11 cellular contexts compared by ENCODE assay signal in genomic region chr16:56658476-56658875, GRCh38. TPM values are rescaled to one million over a fixed set of nuclear protein-coding genes. Genes with fewer than 3 reads are reported as not detected.
DNase-seq lines count a peak whose midpoint lies in the region; ATAC-seq, FAIRE-seq and TF ChIP-seq lines count a peak whose summit lies in the region.
"Had no signal": no experiment of that assay in that cellular context is flagged by ENCODE, and none has a peak within 500 bp of the region (broad histone marks: within the 10 kb centered on the region; RNA-seq: fewer than 3 reads in every experiment).

No MANE protein-coding gene starts in this region.

- H3K9me3 Mint-ChIP-seq in activated CD8-positive, alpha-beta T cell treated with anti-CD3 and anti-CD28 coated beads, Interleukin-2, amount 10 ng/mL, durations not matched to agents 7 days and 5 days (ENCODE audit: insufficient read depth): no peaks in the 10 kb centered on the region
- H3K9me3 Mint-ChIP-seq in stimulated activated effector memory CD8-positive, alpha-beta T cell treated with anti-CD3 and anti-CD28 coated beads, Interleukin-12 subunit alpha, Interleukin-12 subunit beta, amount 100 ng/mL, for 72 hours: no peaks in the 10 kb centered on the region

- H3K27me3 Mint-ChIP-seq in activated CD8-positive, alpha-beta T cell treated with anti-CD3 and anti-CD28 coated beads, Interleukin-2, amount 10 ng/mL, durations not matched to agents 7 days and 5 days (ENCODE audit: low read depth): peaks cover 12% of the 10 kb centered on the region

- H3K9ac ChIP-seq in SK-N-SH (no peak overlapping the region), keratinocyte (ENCODE audit: control insufficient read depth, extremely low read depth, insufficient read depth, low read length) (peak overlapping the region; percentile 43)

- peaks cover 0 to 8% of the 10 kb centered on the region in 2 experiments; a peak in 1 of 4 replicates for H3K4me1 ChIP-seq in SK-N-SH (ENCODE audit: control insufficient read depth in 1 of 2, insufficient read depth in 2 of 2, low read depth in 1 of 2, low read length in 1 of 2)
- peaks cover 6% of the 10 kb centered on the region for H3K4me1 ChIP-seq in keratinocyte (ENCODE audit: control insufficient read depth, extremely low read depth, insufficient read depth, low read length)

- H3K36me3 ChIP-seq in SK-N-SH (replicated peaks in 1 of 2; ENCODE audit: control insufficient read depth in 1 of 2, insufficient read depth in 2 of 2, low read length in 1 of 2) (no peaks in the 10 kb centered on the region), keratinocyte (ENCODE audit: control insufficient read depth in 2 of 2, extremely low read depth in 1 of 2, insufficient read depth in 2 of 2, low read length in 2 of 2) (no peaks in the 10 kb centered on the region)

- peak overlapping the region; percentile 97 for H3K4me3 Mint-ChIP-seq in activated CD8-positive, alpha-beta T cell treated with anti-CD3 and anti-CD28 coated beads, Interleukin-2, amount 10 ng/mL, durations not matched to agents 7 days and 5 days
- peak overlapping the region; percentile 90 for H3K4me3 Mint-ChIP-seq in stimulated activated effector memory CD8-positive, alpha-beta T cell treated with anti-CD3 and anti-CD28 coated beads, Interleukin-12 subunit alpha, Interleukin-12 subunit beta, amount 100 ng/mL, for 72 hours

- H4K20me1 ChIP-seq in SK-N-SH (ENCODE audit: insufficient read depth): no peaks in the 10 kb centered on the region
- H4K20me1 ChIP-seq in keratinocyte (ENCODE audit: control insufficient read depth, extremely low read depth, insufficient read depth, low read length): no peaks in the 10 kb centered on the region

- no peak for TF ChIP-seq RAD21 in SK-N-SH (IDR thresholded peaks at IDR 0.05; ENCODE audit: low read length)

- peaks cover 16% of the 10 kb centered on the region; the same call in 1 of the 2 replicates for H3K27me3 ChIP-seq in SK-N-SH (ENCODE audit: insufficient read depth)
- H3K27me3 ChIP-seq in keratinocyte (ENCODE audit: control insufficient read depth, extremely low read depth, insufficient read depth, low read length): peaks cover 27% of the 10 kb centered on the region

- H3K4me3 ChIP-seq in SK-N-SH (ENCODE audit: low read depth in 2 of 2, low read length in 1 of 2) (peak overlapping the region in 1 of 2 experiments; percentile 53; a peak in 2 of 4 replicates), keratinocyte (ENCODE audit: control insufficient read depth in 2 of 3, extremely low read depth in 1 of 3, insufficient read depth in 2 of 3, low read depth in 1 of 3, low read length in 3 of 3) (peak overlapping the region in 1 of 3 experiments; percentile 59)
- H3K4me3 ChIP-seq: SK-N-MC had no signal

- no peaks in the 10 kb centered on the region for H3K9me3 ChIP-seq in SK-N-SH
- no peaks in the 10 kb centered on the region for H3K9me3 ChIP-seq in keratinocyte (ENCODE audit: control insufficient read depth, low read depth, low read length)

- H3K27ac Mint-ChIP-seq in activated CD8-positive, alpha-beta T cell treated with anti-CD3 and anti-CD28 coated beads, Interleukin-2, amount 10 ng/mL, durations not matched to agents 7 days and 5 days: no peak overlapping the region
- H3K27ac Mint-ChIP-seq in stimulated activated effector memory CD8-positive, alpha-beta T cell treated with anti-CD3 and anti-CD28 coated beads, Interleukin-12 subunit alpha, Interleukin-12 subunit beta, amount 100 ng/mL, for 72 hours: no peak overlapping the region

- no peak for TF ChIP-seq EP300 in SK-N-SH (IDR thresholded peaks at IDR 0.05; ENCODE audit: borderline replicate concordance in 1 of 2, low read depth in 1 of 2, low read length in 1 of 2)

- no peak for TF ChIP-seq CTCF in SK-N-SH (IDR thresholded peaks at IDR 0.05)
- no peak for TF ChIP-seq CTCF in keratinocyte (optimal IDR thresholded peaks at IDR 0.05 in 1 of 3, IDR thresholded peaks at IDR 0.05 in 1 of 3, conservative IDR thresholded peaks at IDR 0.05 in 1 of 3; ENCODE audit: extremely low read depth in 1 of 3, insufficient read depth in 2 of 3, low read length in 3 of 3)

- H3K4me1 Mint-ChIP-seq in activated CD8-positive, alpha-beta T cell treated with anti-CD3 and anti-CD28 coated beads, Interleukin-2, amount 10 ng/mL, durations not matched to agents 7 days and 5 days (ENCODE audit: low read depth): peaks cover 33% of the 10 kb centered on the region
- H3K4me1 Mint-ChIP-seq in stimulated activated effector memory CD8-positive, alpha-beta T cell treated with anti-CD3 and anti-CD28 coated beads, Interleukin-12 subunit alpha, Interleukin-12 subunit beta, amount 100 ng/mL, for 72 hours: peaks cover 22% of the 10 kb centered on the region

- H3K4me2 ChIP-seq in SK-N-SH: peak overlapping the region; percentile 80
- H3K4me2 ChIP-seq in keratinocyte (ENCODE audit: control insufficient read depth, extremely low read depth, insufficient read depth, low read depth, low read length): peak overlapping the region; percentile 79

- no peak for FAIRE-seq in keratinocyte (lab: Jason Lieb, UNC)
- FAIRE-seq: bronchial epithelial cell had no signal

- 89% methylated on average over 6 of the region's 6 CpGs for WGBS in SK-N-SH (ENCODE audit: low lambda C conversion rate)

- no peak overlapping the region for H3K27ac ChIP-seq in SK-N-SH (ENCODE audit: low read depth in 2 of 2, low read length in 1 of 2)
- H3K27ac ChIP-seq in keratinocyte (ENCODE audit: control insufficient read depth, insufficient read depth, low read length): no peak overlapping the region
- H3K27ac ChIP-seq: SK-N-MC had no signal

- CTCF ChIA-PET in SK-N-SH (lab: Yijun Ruan, JAX): interaction anchor here (0.6 kb wide), 1 partner anchor 1316 kb away, joined by 3 read pairs; no protein-coding TSS in a partner anchor
- CTCF ChIA-PET in activated CD8-positive, alpha-beta T cell treated with anti-CD3 and anti-CD28 coated beads, Interleukin-2, amount 10 ng/mL, durations not matched to agents 7 days and 5 days (lab: Charles Lee): no interaction called here

- peaks cover 4% of the 10 kb centered on the region for H3K36me3 Mint-ChIP-seq in activated CD8-positive, alpha-beta T cell treated with anti-CD3 and anti-CD28 coated beads, Interleukin-2, amount 10 ng/mL, durations not matched to agents 7 days and 5 days (ENCODE audit: low read depth)
- no peaks in the 10 kb centered on the region for H3K36me3 Mint-ChIP-seq in stimulated activated effector memory CD8-positive, alpha-beta T cell treated with anti-CD3 and anti-CD28 coated beads, Interleukin-12 subunit alpha, Interleukin-12 subunit beta, amount 100 ng/mL, for 72 hours

- ATAC-seq in SK-N-SH treated with all-trans-retinoic acid at 6 μM for 48 hours: no peak
- ATAC-seq in activated CD8-positive, alpha-beta T cell treated with anti-CD3 and anti-CD28 coated beads, Interleukin-2, amount 10 ng/mL, durations not matched to agents 7 days and 5 days: no peak
- no peak for ATAC-seq in stimulated activated effector memory CD8-positive, alpha-beta T cell treated with anti-CD3 and anti-CD28 coated beads, Interleukin-12 subunit alpha, Interleukin-12 subunit beta, amount 100 ng/mL, for 72 hours
- no peak for ATAC-seq in HG03565 (IDR thresholded peaks at IDR 0.05; ENCODE audit: unreplicated experiment)

- POLR2A ChIA-PET in SK-N-SH (lab: Yijun Ruan, JAX): no interaction called here
- POLR2A ChIA-PET in activated CD8-positive, alpha-beta T cell treated with anti-CD3 and anti-CD28 coated beads, Interleukin-2, amount 10 ng/mL, durations not matched to agents 7 days and 5 days (lab: Charles Lee): interaction anchor here (0.6 to 2.0 kb wide), 2 partner anchors 33 to 662 kb away, joined by 3 to 11 read pairs; partner anchors contain the start of gene MT1E

- DNase-seq in SK-N-SH (no peak), keratinocyte (ENCODE audit: low read depth, low spot score) (no peak), middle frontal gyrus (ENCODE audit: extremely low spot score, low spot score) (no peak), D341Med (ENCODE audit: low spot score) (no peak)
- no peak for DNase-seq in activated CD8-positive, alpha-beta T cell treated with anti-CD3 and anti-CD28 coated beads, Interleukin-2, amount 10 ng/mL, durations not matched to agents 7 days and 5 days
- no peak for DNase-seq in stimulated activated effector memory CD8-positive, alpha-beta T cell treated with anti-CD3 and anti-CD28 coated beads, Interleukin-12 subunit alpha, Interleukin-12 subunit beta, amount 100 ng/mL, for 72 hours (ENCODE audit: low spot score in 2 of 2)

- H3K79me2 ChIP-seq in SK-N-SH (ENCODE audit: insufficient read depth) (no peaks in the 10 kb centered on the region), keratinocyte (ENCODE audit: control insufficient read depth, insufficient read depth, low read length) (no peaks in the 10 kb centered on the region)

- H3K9me2 ChIP-seq in SK-N-SH: no peaks in the 10 kb centered on the region

- dilution Hi-C loops in keratinocyte (cut with MboI; ENCODE audit: extremely low pct_ligation_motif_present, low sequenced_read_pairs): no loop called here

- H3K9me1 ChIP-seq in keratinocyte (ENCODE audit: control insufficient read depth, extremely low read depth, insufficient read depth, low read length): no peaks in the 10 kb centered on the region

- no peaks in the 10 kb centered on the region for H3F3A ChIP-seq in SK-N-SH (replicated peaks; ENCODE audit: insufficient read depth)

- H2AFZ ChIP-seq in SK-N-SH (ENCODE audit: low read depth) (no peak overlapping the region), keratinocyte (ENCODE audit: control insufficient read depth, low read length) (no peak overlapping the region)

RNA-seq across cellular contexts. Expression of gene MT1F, which starts 0.7 kb away (rescaled TPM):
- polyA plus RNA-seq in SK-N-SH (2012; rRNA removed): 9.5 and 13.0 TPM in 2 replicates
- polyA plus RNA-seq in SK-N-SH (2012; cell fraction: cytosol; rRNA removed): 7.8 and 8.5 TPM in 2 replicates
- 2.2 and 5.8 TPM in 2 replicates for polyA plus RNA-seq in SK-N-SH (2012; cell fraction: nucleus; rRNA removed)
- 10 to 100 TPM; 25.8 to 28.0 TPM for total RNA-seq in activated CD8-positive, alpha-beta T cell treated with anti-CD3 and anti-CD28 coated beads, Interleukin-2, amount 10 ng/mL, durations not matched to agents 7 days and 5 days
- 1.5 to 4.1 TPM (median 2.3 TPM) in 3 replicates for polyA plus RNA-seq in keratinocyte
- not detected for polyA plus RNA-seq in keratinocyte (2011; ENCODE audit: low read depth)
- polyA plus RNA-seq in keratinocyte (2011; cell fraction: cytosol; rRNA removed): 1.7 and 3.3 TPM in 2 replicates
- 0.90 and 1.1 TPM in 2 replicates for polyA plus RNA-seq in keratinocyte (2011; cell fraction: nucleus; rRNA removed)
- 1.7 and 6.5 TPM in 2 replicates for polyA plus RNA-seq in keratinocyte (2012; ENCODE audit: low replicate concordance)
- 0.79 to 4.8 TPM (median 2.5 TPM) in 3 replicates for polyA minus RNA-seq in keratinocyte
- polyA minus RNA-seq in keratinocyte (2011; cell fraction: cytosol; rRNA and poly(A)+ RNA removed): 4.2 TPM
- polyA minus RNA-seq in keratinocyte (2011; cell fraction: nucleus; rRNA and poly(A)+ RNA removed): 0.74 TPM in 1 of 2 replicates, not detected in the other

RNA-seq across cellular contexts. Expression of gene MT1B, which starts 6.8 kb away (rescaled TPM):
- not detected in 2 replicates for polyA plus RNA-seq in SK-N-SH (2012; rRNA removed)
- not detected in 2 replicates for polyA plus RNA-seq in SK-N-SH (2012; cell fraction: cytosol; rRNA removed)
- polyA plus RNA-seq in SK-N-SH (2012; cell fraction: nucleus; rRNA removed): not detected in 2 replicates
- not detected for total RNA-seq in activated CD8-positive, alpha-beta T cell treated with anti-CD3 and anti-CD28 coated beads, Interleukin-2, amount 10 ng/mL, durations not matched to agents 7 days and 5 days
- polyA plus RNA-seq in keratinocyte: not detected in 3 replicates
- not detected for polyA plus RNA-seq in keratinocyte (2011; ENCODE audit: low read depth)
- polyA plus RNA-seq in keratinocyte (2011; cell fraction: cytosol; rRNA removed): not detected in 2 replicates
- polyA plus RNA-seq in keratinocyte (2011; cell fraction: nucleus; rRNA removed): not detected in 2 replicates
- not detected in 2 replicates for polyA plus RNA-seq in keratinocyte (2012; ENCODE audit: low replicate concordance)
- polyA minus RNA-seq in keratinocyte: not detected in 3 replicates
- not detected for polyA minus RNA-seq in keratinocyte (2011; cell fraction: cytosol; rRNA and poly(A)+ RNA removed)
- polyA minus RNA-seq in keratinocyte (2011; cell fraction: nucleus; rRNA and poly(A)+ RNA removed): not detected in 2 replicates
- total RNA-seq: bronchial epithelial cell, lung had no signal
- polyA plus RNA-seq: lung had no signal

RNA-seq across cellular contexts. Expression of gene MT1G, which starts 9.4 kb away (rescaled TPM):
- polyA plus RNA-seq in SK-N-SH (2012; rRNA removed) (0.50 and 1.2 TPM in 2 replicates), keratinocyte (8.4 to 21.5 TPM (median 9.8 TPM) in 3 replicates)
- polyA plus RNA-seq in SK-N-SH (2012; cell fraction: cytosol; rRNA removed): 0.70 and 0.84 TPM in 2 replicates
- polyA plus RNA-seq in SK-N-SH (2012; cell fraction: nucleus; rRNA removed): 0.26 and 0.66 TPM in 2 replicates
- total RNA-seq in activated CD8-positive, alpha-beta T cell treated with anti-CD3 and anti-CD28 coated beads, Interleukin-2, amount 10 ng/mL, durations not matched to agents 7 days and 5 days: 10 to 100 TPM; 30.6 to 36.2 TPM
- polyA plus RNA-seq in keratinocyte (2011; ENCODE audit: low read depth): 4.5 TPM
- polyA plus RNA-seq in keratinocyte (2011; cell fraction: cytosol; rRNA removed): 39.5 and 41.3 TPM in 2 replicates
- polyA plus RNA-seq in keratinocyte (2011; cell fraction: nucleus; rRNA removed): 11.6 and 23.5 TPM in 2 replicates
- 20.2 and 245 TPM in 2 replicates for polyA plus RNA-seq in keratinocyte (2012; ENCODE audit: low replicate concordance)
- 4.1 to 10.9 TPM (median 8.2 TPM) in 3 replicates for polyA minus RNA-seq in keratinocyte
- polyA minus RNA-seq in keratinocyte (2011; cell fraction: cytosol; rRNA and poly(A)+ RNA removed): 8.8 TPM
- 3.1 TPM in 1 of 2 replicates, not detected in the other for polyA minus RNA-seq in keratinocyte (2011; cell fraction: nucleus; rRNA and poly(A)+ RNA removed)
- total RNA-seq: bronchial epithelial cell had no signal

RNA-seq across cellular contexts. Expression of gene MT1H, which starts 11.1 kb away (rescaled TPM):
- polyA plus RNA-seq in SK-N-SH (2012; rRNA removed) (not detected in 2 replicates), keratinocyte (0.79 to 4.0 TPM in 2 of 3 replicates, not detected in the other)
- not detected in 2 replicates for polyA plus RNA-seq in SK-N-SH (2012; cell fraction: cytosol; rRNA removed)
- polyA plus RNA-seq in SK-N-SH (2012; cell fraction: nucleus; rRNA removed): not detected in 2 replicates
- total RNA-seq in activated CD8-positive, alpha-beta T cell treated with anti-CD3 and anti-CD28 coated beads, Interleukin-2, amount 10 ng/mL, durations not matched to agents 7 days and 5 days: 1 to 10 TPM in 1 of 2 experiments, under 1 TPM in 1; 0.84 to 1.9 TPM
- 1.3 TPM for polyA plus RNA-seq in keratinocyte (2011; ENCODE audit: low read depth)
- 2.4 and 3.7 TPM in 2 replicates for polyA plus RNA-seq in keratinocyte (2011; cell fraction: cytosol; rRNA removed)
- polyA plus RNA-seq in keratinocyte (2011; cell fraction: nucleus; rRNA removed): 1.1 and 1.6 TPM in 2 replicates
- 2.0 and 25.0 TPM in 2 replicates for polyA plus RNA-seq in keratinocyte (2012; ENCODE audit: low replicate concordance)
- polyA minus RNA-seq in keratinocyte: 1.9 TPM in 1 of 3 replicates, not detected in the others
- polyA minus RNA-seq in keratinocyte (2011; cell fraction: cytosol; rRNA and poly(A)+ RNA removed): not detected
- not detected in 2 replicates for polyA minus RNA-seq in keratinocyte (2011; cell fraction: nucleus; rRNA and poly(A)+ RNA removed)
- total RNA-seq: bronchial epithelial cell had no signal

RNA-seq across cellular contexts. Expression of gene MT1A, which starts 20.0 kb away (rescaled TPM):
- 3.5 and 5.4 TPM in 2 replicates for polyA plus RNA-seq in SK-N-SH (2012; rRNA removed)
- 1.4 and 3.6 TPM in 2 replicates for polyA plus RNA-seq in SK-N-SH (2012; cell fraction: cytosol; rRNA removed)
- 0.64 and 1.3 TPM in 2 replicates for polyA plus RNA-seq in SK-N-SH (2012; cell fraction: nucleus; rRNA removed)
- total RNA-seq in activated CD8-positive, alpha-beta T cell treated with anti-CD3 and anti-CD28 coated beads, Interleukin-2, amount 10 ng/mL, durations not matched to agents 7 days and 5 days: not detected
- polyA plus RNA-seq in keratinocyte: not detected in 3 replicates
- not detected for polyA plus RNA-seq in keratinocyte (2011; ENCODE audit: low read depth)
- not detected in 2 replicates for polyA plus RNA-seq in keratinocyte (2011; cell fraction: cytosol; rRNA removed)
- polyA plus RNA-seq in keratinocyte (2011; cell fraction: nucleus; rRNA removed): not detected in 2 replicates
- polyA plus RNA-seq in keratinocyte (2012; ENCODE audit: low replicate concordance): 0.93 TPM in 1 of 2 replicates, not detected in the other
- not detected in 3 replicates for polyA minus RNA-seq in keratinocyte
- not detected for polyA minus RNA-seq in keratinocyte (2011; cell fraction: cytosol; rRNA and poly(A)+ RNA removed)
- not detected in 2 replicates for polyA minus RNA-seq in keratinocyte (2011; cell fraction: nucleus; rRNA and poly(A)+ RNA removed)
- total RNA-seq: bronchial epithelial cell had no signal
